21 cellular contexts compared by ENCODE assay signal in genomic region chr7:44764665-44765578, GRCh38. TPM values are rescaled to one million over a fixed set of nuclear protein-coding genes. Genes with fewer than 3 reads are reported as not detected.
A peak's percentile ranks its signal among the peaks of the same experiment; 100 is the strongest.
DNase-seq lines count a peak whose midpoint lies in the region; FAIRE-seq and TF ChIP-seq lines count a peak whose summit lies in the region.
"Had no signal": no experiment of that assay in that cellular context is flagged by ENCODE, and none has a peak within 500 bp of the region (broad histone marks: within the 10 kb centered on the region; RNA-seq: fewer than 3 reads in every experiment).

No MANE protein-coding gene starts in this region.

- no peaks in the 10 kb centered on the region for H3K27me3 Mint-ChIP-seq in activated naive CD4-positive, alpha-beta T cell treated with anti-CD3 and anti-CD28 coated beads for 36 hours (ENCODE audit: low read depth)
- H3K27me3 Mint-ChIP-seq: CD4-positive, CD25-positive, alpha-beta regulatory T cell; effector memory CD8-positive, alpha-beta T cell had no signal

- no peak for DNase-seq in activated naive CD4-positive, alpha-beta T cell treated with anti-CD3 and anti-CD28 coated beads for 36 hours
- no peak for DNase-seq in activated naive CD4-positive, alpha-beta T cell treated with Interleukin-2 at 50 U/mL for 16 hours
- DNase-seq in WERI-Rb-1 = peak; percentile 30
- peak; percentile 73 for DNase-seq in kidney
- DNase-seq in urothelium cell line (ENCODE audit: low spot score) = no peak
- no peak for DNase-seq in H54 (ENCODE audit: insufficient read length, low spot score)
- DNase-seq in DMS153 treated with DMSO at 0.1 percent for 48 hours (lab: John Stamatoyannopoulos, UW; ENCODE audit: unreplicated experiment) = no peak
- no peak for DNase-seq in NOMO-1 treated with dmso at 0.1 percent for 144 hours (lab: John Stamatoyannopoulos, UW; ENCODE audit: unreplicated experiment)
- DNase-seq: activated CD8-positive, alpha-beta memory T cell treated with anti-CD3 and anti-CD28 coated beads, Interleukin-2, amount 50 U/mL, for 4 hours; activated effector memory CD4-positive, alpha-beta T cell treated with anti-CD3 and anti-CD28 coated beads, Interleukin-2, amount 50 U/mL, for 16 hours; CD4-positive, CD25-positive, alpha-beta regulatory T cell; DND-41; effector memory CD8-positive, alpha-beta T cell; NCI-H1436 treated with DMSO at 0.1 percent for 48 hours; NCI-H2171; NCI-H69; T1000 had no signal

- H3K27ac Mint-ChIP-seq in activated naive CD4-positive, alpha-beta T cell treated with anti-CD3 and anti-CD28 coated beads for 36 hours = peak overlapping the region; percentile 12
- H3K27ac Mint-ChIP-seq: stimulated activated effector memory CD8-positive, alpha-beta T cell treated with anti-CD3 and anti-CD28 coated beads, Interleukin-12 subunit alpha, Interleukin-12 subunit beta, amount 100 ng/mL, for 72 hours had no signal

- peaks cover 24% of the 10 kb centered on the region for H3K36me3 Mint-ChIP-seq in activated naive CD4-positive, alpha-beta T cell treated with anti-CD3 and anti-CD28 coated beads for 36 hours (ENCODE audit: low read depth)

- H3K4me1 ChIP-seq in kidney (ENCODE audit: control insufficient read depth in 1 of 2, insufficient read depth in 1 of 2, low read depth in 1 of 2, low read length in 2 of 2) = peaks cover 0 to 10% of the 10 kb centered on the region in 2 donors

- H3K27me3 ChIP-seq in WERI-Rb-1 (ENCODE audit: insufficient read depth, low read depth, severe bottlenecking) = no peaks in the 10 kb centered on the region
- H3K27me3 ChIP-seq: tibial nerve had no signal

- CTCF ChIA-PET in activated naive CD4-positive, alpha-beta T cell treated with anti-CD3 and anti-CD28 coated beads for 36 hours (lab: Charles Lee) = interaction anchor here (0.6 kb wide), 3 partner anchors 118 to 942 kb away, joined by 3 to 4 read pairs (median 3); no protein-coding TSS in a partner anchor

- TF ChIP-seq POLR2A in H54 (IDR thresholded peaks at IDR 0.05; ENCODE audit: low read depth, low read length) = no peak

- H3K9me3 ChIP-seq in WERI-Rb-1 (ENCODE audit: severe bottlenecking) = no peaks in the 10 kb centered on the region
- no peaks in the 10 kb centered on the region for H3K9me3 ChIP-seq in kidney (ENCODE audit: control insufficient read depth in 1 of 2, low read length in 2 of 2)
- H3K9me3 ChIP-seq: tibial nerve had no signal

- H3K27ac ChIP-seq in WERI-Rb-1 = no peak overlapping the region
- no peak overlapping the region for H3K27ac ChIP-seq in kidney (ENCODE audit: low read depth in 2 of 2, low read length in 2 of 2)
- H3K27ac ChIP-seq: tibial nerve had no signal

- H3K4me3 ChIP-seq in WERI-Rb-1 (ENCODE audit: low read depth, low read length) (no peak overlapping the region), kidney (ENCODE audit: low read length in 2 of 2) (no peak overlapping the region)
- H3K4me3 ChIP-seq: tibial nerve had no signal

- intact Hi-C loops in activated naive CD4-positive, alpha-beta T cell treated with anti-CD3 and anti-CD28 coated beads for 36 hours (cut with micrococcal nuclease) = no loop called here
- intact Hi-C loops in kidney (cut with DNase I) = no loop called here

- TF ChIP-seq CTCF in WERI-Rb-1 (IDR thresholded peaks at IDR 0.05; ENCODE audit: low read depth, low read length) (peak; percentile 38), kidney (IDR thresholded peaks at IDR 0.05; ENCODE audit: borderline replicate concordance, extremely low read depth, insufficient read depth) (no peak)

- H3K4me1 Mint-ChIP-seq in activated naive CD4-positive, alpha-beta T cell treated with anti-CD3 and anti-CD28 coated beads for 36 hours (ENCODE audit: low read depth) = peaks cover 26% of the 10 kb centered on the region

- no peak overlapping the region for H3K4me3 Mint-ChIP-seq in activated naive CD4-positive, alpha-beta T cell treated with anti-CD3 and anti-CD28 coated beads for 36 hours
- H3K4me3 Mint-ChIP-seq: CD4-positive, CD25-positive, alpha-beta regulatory T cell; effector memory CD8-positive, alpha-beta T cell; nephron; stimulated activated effector memory CD8-positive, alpha-beta T cell treated with anti-CD3 and anti-CD28 coated beads, Interleukin-12 subunit alpha, Interleukin-12 subunit beta, amount 100 ng/mL, for 72 hours had no signal

- H3K36me3 ChIP-seq in WERI-Rb-1 (peaks cover 68% of the 10 kb centered on the region), kidney (ENCODE audit: control insufficient read depth in 1 of 2, insufficient read depth in 2 of 2, low read length in 2 of 2) (peaks cover 38 to 59% of the 10 kb centered on the region in 2 donors)

- H3K9ac ChIP-seq in kidney (ENCODE audit: low read length in 2 of 2) = no peak overlapping the region

- no peaks in the 10 kb centered on the region for H3K9me3 Mint-ChIP-seq in activated naive CD4-positive, alpha-beta T cell treated with anti-CD3 and anti-CD28 coated beads for 36 hours
- H3K9me3 Mint-ChIP-seq: CD4-positive, CD25-positive, alpha-beta regulatory T cell; effector memory CD8-positive, alpha-beta T cell; nephron; stimulated activated effector memory CD8-positive, alpha-beta T cell treated with anti-CD3 and anti-CD28 coated beads, Interleukin-12 subunit alpha, Interleukin-12 subunit beta, amount 100 ng/mL, for 72 hours had no signal

- FAIRE-seq in kidney (lab: Jason Lieb, UNC) = no peak
- peak; percentile 58 for FAIRE-seq in urothelium cell line (lab: Jason Lieb, UNC)
- FAIRE-seq in H54 (lab: Jason Lieb, UNC) = no peak
- FAIRE-seq: GM19239 had no signal

RNA-seq across cellular contexts. Expression of gene ZMIZ2, which starts 16.3 kb away (rescaled TPM):
- total RNA-seq in activated naive CD4-positive, alpha-beta T cell treated with anti-CD3 and anti-CD28 coated beads for 36 hours = 10 to 100 TPM; 83.1 to 86.5 TPM
- total RNA-seq in kidney = 127 TPM
- 30.5 TPM for polyA plus RNA-seq in kidney (ENCODE audit: insufficient read depth, low read depth, low replicate concordance)

RNA-seq across cellular contexts. Expression of gene PPIA, which starts 31.6 kb away (rescaled TPM):
- total RNA-seq in activated naive CD4-positive, alpha-beta T cell treated with anti-CD3 and anti-CD28 coated beads for 36 hours = 1,000 to 10,000 TPM; 3,406 to 3,423 TPM
- 1,143 TPM for total RNA-seq in kidney
- polyA plus RNA-seq in kidney (ENCODE audit: insufficient read depth, low read depth, low replicate concordance) = 2,940 TPM

Comparison
In these comparisons a context has a peak if more than half of its experiments do, and no peak if none do; other contexts are left out.
1. DNase-seq: peak in WERI-Rb-1 (single experiment) and kidney (single experiment); none in activated naive CD4-positive, alpha-beta T cell treated with anti-CD3 and anti-CD28 coated beads for 36 hours (single experiment), activated naive CD4-positive, alpha-beta T cell treated with Interleukin-2 at 50 U/mL for 16 hours (single experiment), urothelium cell line (single experiment), H54 (single experiment), DMS153 treated with DMSO at 0.1 percent for 48 hours (single experiment) and NOMO-1 treated with dmso at 0.1 percent for 144 hours (single experiment).